Comparison of ENCODE assay signal across 1 cellular context in genomic region chr1:185068362-185068761, GRCh38.
TF ChIP-seq lines count a peak whose summit lies in the region.

No MANE protein-coding gene starts in this region.

TF ChIP-seq in WTC11, 78 proteins besides CTCF, POLR2A, EP300 and RAD21 (continued from another document):
- no peak for TF ChIP-seq FOXP4 (CRISPR knock-in tag; IDR thresholded peaks at IDR 0.05)
- no peak for TF ChIP-seq MAX (CRISPR knock-in tag; IDR thresholded peaks at IDR 0.05)
- TF ChIP-seq ETV6 (CRISPR knock-in tag; IDR thresholded peaks at IDR 0.05) = no peak
- TF ChIP-seq, protein P1, sequence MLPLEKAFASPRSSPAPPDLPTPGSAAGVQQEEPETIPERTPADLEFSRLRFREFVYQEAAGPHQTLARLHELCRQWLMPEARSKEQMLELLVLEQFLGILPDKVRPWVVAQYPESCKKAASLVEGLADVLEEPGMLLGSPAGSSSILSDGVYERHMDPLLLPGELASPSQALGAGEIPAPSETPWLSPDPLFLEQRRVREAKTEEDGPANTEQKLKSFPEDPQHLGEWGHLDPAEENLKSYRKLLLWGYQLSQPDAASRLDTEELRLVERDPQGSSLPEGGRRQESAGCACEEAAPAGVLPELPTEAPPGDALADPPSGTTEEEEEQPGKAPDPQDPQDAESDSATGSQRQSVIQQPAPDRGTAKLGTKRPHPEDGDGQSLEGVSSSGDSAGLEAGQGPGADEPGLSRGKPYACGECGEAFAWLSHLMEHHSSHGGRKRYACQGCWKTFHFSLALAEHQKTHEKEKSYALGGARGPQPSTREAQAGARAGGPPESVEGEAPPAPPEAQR (CRISPR knock-in tag; IDR thresholded peaks at IDR 0.05) = no peak
- no peak for TF ChIP-seq HMGA2 (CRISPR knock-in tag; IDR thresholded peaks at IDR 0.05)
- no peak for TF ChIP-seq MYBL2 (CRISPR knock-in tag; IDR thresholded peaks at IDR 0.05)
- TF ChIP-seq FOXP1 (CRISPR knock-in tag; IDR thresholded peaks at IDR 0.05; ENCODE audit: borderline replicate concordance) = no peak
- no peak for TF ChIP-seq ATF1 (CRISPR knock-in tag; IDR thresholded peaks at IDR 0.05)
- no peak for TF ChIP-seq ZNF219 (CRISPR knock-in tag; IDR thresholded peaks at IDR 0.05; ENCODE audit: borderline replicate concordance)
- no peak for TF ChIP-seq TP53 (CRISPR knock-in tag; IDR thresholded peaks at IDR 0.05)
- no peak for TF ChIP-seq NR2C2 (CRISPR knock-in tag; IDR thresholded peaks at IDR 0.05)
- TF ChIP-seq ZNF423 (CRISPR knock-in tag; IDR thresholded peaks at IDR 0.05) = no peak
- TF ChIP-seq ZNF317 (CRISPR knock-in tag; IDR thresholded peaks at IDR 0.05; ENCODE audit: borderline replicate concordance, low read depth) = no peak
- TF ChIP-seq NR1H2 (CRISPR knock-in tag; IDR thresholded peaks at IDR 0.05) = no peak
- TF ChIP-seq, protein P2, sequence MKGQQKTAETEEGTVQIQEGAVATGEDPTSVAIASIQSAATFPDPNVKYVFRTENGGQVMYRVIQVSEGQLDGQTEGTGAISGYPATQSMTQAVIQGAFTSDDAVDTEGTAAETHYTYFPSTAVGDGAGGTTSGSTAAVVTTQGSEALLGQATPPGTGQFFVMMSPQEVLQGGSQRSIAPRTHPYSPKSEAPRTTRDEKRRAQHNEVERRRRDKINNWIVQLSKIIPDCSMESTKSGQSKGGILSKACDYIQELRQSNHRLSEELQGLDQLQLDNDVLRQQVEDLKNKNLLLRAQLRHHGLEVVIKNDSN (CRISPR knock-in tag; IDR thresholded peaks at IDR 0.05) = no peak
- no peak for TF ChIP-seq ZNF138 (CRISPR knock-in tag; conservative IDR thresholded peaks at IDR 0.05)
